28 cellular contexts compared by ENCODE assay signal in genomic region chr1:238517710-238518109, GRCh38.
"Had no signal": no experiment of that assay in that cellular context is flagged by ENCODE, and none has a peak within 500 bp of the region (broad histone marks: within the 10 kb centered on the region; RNA-seq: fewer than 3 reads in every experiment).

No MANE protein-coding gene starts in this region.

- H3K27ac ChIP-seq: neural progenitor cell, ovary, parathyroid adenoma, psoas muscle, skin epidermis, spleen, suprapubic skin, testis, tibial artery, transverse colon, upper lobe of right lung, uterus had no signal

- H3K9me3 ChIP-seq: ovary, testis, uterus had no signal

- DNase-seq: natural killer cell; occipital lobe; ovary; posterior cingulate gyrus; psoas muscle; right cardiac atrium; spleen; stimulated activated CD4-positive, alpha-beta T cell treated with anti-CD3 and anti-CD28 coated beads, Interleukin-12 subunit alpha, Interleukin-12 subunit beta, amount 100 ng/mL, for 4 hours; stimulated activated CD4-positive, alpha-beta T cell treated with anti-CD3 and anti-CD28 coated beads, Interleukin-1b, Interleukin-23, amount 100 ng/mL, for 48 hours; stimulated activated CD4-positive, alpha-beta T cell treated with anti-CD3 and anti-CD28 coated beads, Interleukin-4, amount 100 ng/mL, for 1 hour; stimulated activated CD4-positive, alpha-beta T cell treated with anti-CD3 and anti-CD28 coated beads, Interleukin-4, amount 100 ng/mL, for 4 hours; stimulated activated CD8-positive, alpha-beta memory T cell treated with anti-CD3 and anti-CD28 coated beads, Interleukin-4, amount 100 ng/mL, for 48 hours; stimulated activated naive CD4-positive, alpha-beta T cell; stimulated activated naive CD8-positive, alpha-beta T cell treated with anti-CD3 and anti-CD28 coated beads, Interleukin-15, amount 100 ng/mL, for 72 hours; stimulated activated naive CD8-positive, alpha-beta T cell treated with anti-CD3 and anti-CD28 coated beads, Interleukin-15, Interleukin-2, amounts not matched to agents 100 U/mL and 50 U/mL, for 24 hours; substantia nigra; testis; tibial artery; transverse colon; upper lobe of right lung; uterus had no signal

- H3K79me2 ChIP-seq: parathyroid adenoma had no signal

- H3K4me1 ChIP-seq: neural progenitor cell, parathyroid adenoma, psoas muscle, spleen, suprapubic skin, testis, tibial artery, transverse colon, upper lobe of right lung, uterus had no signal

- ATAC-seq: natural killer cell; psoas muscle; right cardiac atrium; sciatic nerve; stimulated activated memory B cell treated with anti-CD40 and anti-IgM and Interleukin-4, amounts not matched to agents 10 μg/mL and 1 μg/mL and 100 μg/mL, for 72 hours; stimulated activated naive CD8-positive, alpha-beta T cell treated with anti-CD3 and anti-CD28 coated beads, Interleukin-15, amount 100 ng/mL, for 72 hours; stimulated activated naive CD8-positive, alpha-beta T cell treated with anti-CD3 and anti-CD28 coated beads, Interleukin-15, Interleukin-2, amounts not matched to agents 100 U/mL and 50 U/mL, for 24 hours; upper lobe of right lung had no signal

- H3K9ac ChIP-seq: neural progenitor cell, parathyroid adenoma had no signal

- H3K4me2 ChIP-seq: neural progenitor cell, smooth muscle cell had no signal

- H3K36me3 ChIP-seq: neural progenitor cell, ovary, spleen, suprapubic skin, tibial artery, transverse colon, upper lobe of right lung, uterus had no signal

- H3K27me3 ChIP-seq: neural progenitor cell, ovary, spleen, suprapubic skin, testis, tibial artery, transverse colon, upper lobe of right lung, uterus had no signal

- H3K4me3 ChIP-seq: neural progenitor cell, ovary, psoas muscle, skin epidermis, smooth muscle cell, spleen, suprapubic skin, testis, tibial artery, transverse colon, upper lobe of right lung, uterus had no signal

- H2AFZ ChIP-seq: neural progenitor cell, parathyroid adenoma had no signal
